ENCODE assay signal across 28 cellular contexts in genomic region chr2:27710176-27710575, GRCh38.
"Had no signal": no experiment of that assay in that cellular context is flagged by ENCODE, and none has a peak within 500 bp of the region (broad histone marks: within the 10 kb centered on the region; RNA-seq: fewer than 3 reads in every experiment).

No MANE protein-coding gene starts in this region.

- H3K36me3 ChIP-seq: adrenal gland, esophagus muscularis mucosa, gastrocnemius medialis, heart left ventricle had no signal

- H3K27ac ChIP-seq: adrenal gland, dorsolateral prefrontal cortex, foreskin keratinocyte had no signal

- H3K27me3 ChIP-seq: adrenal gland, dorsolateral prefrontal cortex, esophagus muscularis mucosa, foreskin keratinocyte, gastrocnemius medialis had no signal

- H3K9me3 ChIP-seq: adrenal gland, esophagus muscularis mucosa, gastrocnemius medialis, heart left ventricle had no signal

- H3K4me3 ChIP-seq: adrenal gland, coronary artery, dorsolateral prefrontal cortex, esophagus muscularis mucosa, gastrocnemius medialis, heart left ventricle had no signal

- DNase-seq: activated CD4-positive, alpha-beta memory T cell treated with anti-CD3 and anti-CD28 coated beads for 36 hours; activated CD4-positive, alpha-beta T cell treated with anti-CD3 and anti-CD28 coated beads for 36 hours; activated CD4-positive, alpha-beta T cell treated with anti-CD3 and anti-CD28 coated beads, Interleukin-2, amount 10 ng/mL, durations not matched to agents 24 days and 14 days; activated CD4-positive, CD25-positive, alpha-beta regulatory T cell; activated CD4-positive, CD25-positive, alpha-beta regulatory T cell treated with anti-CD3 and anti-CD28 coated beads, Interleukin-2, amount 50 U/mL, for 72 hours; activated CD8-positive, alpha-beta memory T cell treated with anti-CD3 and anti-CD28 coated beads, Interleukin-2, amount 10 ng/mL, durations not matched to agents 7 days and 5 days; activated CD8-positive, alpha-beta memory T cell treated with anti-CD3 and anti-CD28 coated beads, Interleukin-2, amount 50 U/mL, for 4 hours; activated CD8-positive, alpha-beta T cell treated with anti-CD3 and anti-CD28 coated beads, Interleukin-2, amount 10 ng/mL, durations not matched to agents 7 days and 5 days; activated effector memory CD4-positive, alpha-beta T cell treated with anti-CD3 and anti-CD28 coated beads, Interleukin-2, amount 50 U/mL, for 16 hours; activated naive CD4-positive, alpha-beta T cell treated with anti-CD3 and anti-CD28 coated beads for 36 hours; activated naive CD8-positive, alpha-beta T cell treated with anti-CD3 and anti-CD28 coated beads for 36 hours; activated naive CD8-positive, alpha-beta T cell treated with anti-CD3 and anti-CD28 coated beads, Interleukin-2, amount 50 U/mL, for 24 hours; activated T-cell treated with anti-CD3 and anti-CD28 coated beads, Interleukin-2, amount 50 U/mL, for 1 hour; activated T-cell treated with anti-CD3 and anti-CD28 coated beads, Interleukin-2, amount 50 U/mL, for 48 hours; amygdala; aorta; dorsolateral prefrontal cortex; effector memory CD4-positive, alpha-beta T cell; endodermal cell; erythroblast; foreskin keratinocyte; gastrocnemius medialis; glutamatergic neuron; heart left ventricle; T-helper 2 cell had no signal

- ATAC-seq: activated CD4-positive, alpha-beta T cell treated with anti-CD3 and anti-CD28 coated beads for 36 hours; activated CD8-positive, alpha-beta memory T cell treated with anti-CD3 and anti-CD28 coated beads, Interleukin-2, amount 10 ng/mL, durations not matched to agents 7 days and 5 days; activated CD8-positive, alpha-beta T cell treated with anti-CD3 and anti-CD28 coated beads, Interleukin-2, amount 10 ng/mL, durations not matched to agents 7 days and 5 days; activated naive CD8-positive, alpha-beta T cell treated with anti-CD3 and anti-CD28 coated beads, Interleukin-2, amount 50 U/mL, for 24 hours; foreskin keratinocyte; gastrocnemius medialis; heart left ventricle had no signal
